ENCODE assay signal across 13 cellular contexts in the genomic region with DNA sequence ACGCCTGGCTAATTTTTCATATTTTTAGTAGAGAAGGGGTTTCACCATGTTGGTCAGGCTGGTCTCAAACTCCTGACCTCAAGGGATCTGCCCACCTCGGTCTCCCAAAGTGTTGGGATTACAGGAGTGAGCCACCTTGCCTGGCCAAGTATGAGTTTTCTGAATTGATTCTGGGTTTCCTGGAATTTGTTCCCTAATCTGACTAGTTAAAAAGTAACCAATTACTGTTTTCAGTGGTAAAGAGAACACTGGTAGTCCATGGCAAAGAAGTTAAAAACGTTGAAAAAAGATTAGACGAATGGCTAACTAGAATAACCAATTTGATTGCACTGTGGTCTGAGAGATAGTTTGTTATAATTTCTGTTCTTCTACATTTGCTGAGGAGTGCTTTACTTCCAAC. TPM values are rescaled to one million over a fixed set of nuclear protein-coding genes. Genes with fewer than 3 reads are reported as not detected.
DNase-seq lines count a peak whose midpoint lies in the region; ATAC-seq, FAIRE-seq and TF ChIP-seq lines count a peak whose summit lies in the region.
"Not testable (repeated sequence)": the region's sequence is repeated elsewhere in the genome, so short reads cannot be mapped to it uniquely, and the experiment has no call there.
"Had no signal": no experiment of that assay in that cellular context is flagged by ENCODE, and none has a peak within 500 bp of the region (broad histone marks: within the 10 kb centered on the region; RNA-seq: fewer than 3 reads in every experiment).

No MANE protein-coding gene starts in this region.

- not testable (repeated sequence) for TF ChIP-seq CTCF in kidney (IDR thresholded peaks at IDR 0.05; ENCODE audit: borderline replicate concordance, extremely low read depth, insufficient read depth); right lobe of liver (IDR thresholded peaks at IDR 0.05); pancreas (IDR thresholded peaks at IDR 0.05)

- H3K36me3 ChIP-seq in kidney (ENCODE audit: control insufficient read depth in 1 of 2, insufficient read depth in 2 of 2, low read length in 2 of 2); right lobe of liver; pancreas: not testable (repeated sequence)

- intact Hi-C loops in kidney (cut with DNase I); right lobe of liver (cut with DNase I); pancreas (cut with DNase I): not testable (repeated sequence)

- H3K4me3 ChIP-seq in kidney (ENCODE audit: low read length in 2 of 2); pancreas: not testable (repeated sequence)
- peak overlapping the region in 2 of 3 donors; percentile 14 to 16 for H3K4me3 ChIP-seq in right lobe of liver

- 28% methylated on average over 4 of the region's 4 CpGs for WGBS in right lobe of liver (ENCODE audit: insufficient coverage, low coverage, low lambda C conversion rate, missing lambda C conversion rate)
- WGBS in pancreas, 2 donors: 27% methylated on average over 4 of the region's 4 CpGs

- H3K4me1 ChIP-seq in kidney (ENCODE audit: control insufficient read depth in 1 of 2, insufficient read depth in 1 of 2, low read depth in 1 of 2, low read length in 2 of 2); pancreas: not testable (repeated sequence)
- H3K4me1 ChIP-seq in right lobe of liver: peaks cover 0 to 20% (median 6%) of the 10 kb centered on the region in 4 donors

- not testable (repeated sequence) for DNase-seq in kidney; left lobe of liver (ENCODE audit: low spot score); right lobe of liver; pancreas

- ATAC-seq in left lobe of liver: peak; percentile 81
- peak; percentile 69 to 95 (median 80) for ATAC-seq in right lobe of liver
- peak in 3 of 4 donors; percentile 56 to 70 (median 61) for ATAC-seq in pancreas

- H3K27ac ChIP-seq in kidney (ENCODE audit: low read depth in 2 of 2, low read length in 2 of 2) (peak overlapping the region; percentile 0 to 43), right lobe of liver (peak overlapping the region; percentile 60 to 84 (median 84)), pancreas (peak overlapping the region; percentile 18 to 62 (median 54))

- FAIRE-seq in kidney (lab: Jason Lieb, UNC); pancreas (lab: Jason Lieb, UNC): not testable (repeated sequence)

- H3K27me3 ChIP-seq in right lobe of liver, pancreas: not testable (repeated sequence)

- H3K9me3 ChIP-seq in kidney (ENCODE audit: control insufficient read depth in 1 of 2, low read length in 2 of 2); right lobe of liver; pancreas: not testable (repeated sequence)

- not testable (repeated sequence) for TF ChIP-seq POLR2A in right lobe of liver (IDR thresholded peaks at IDR 0.05)

- H3K9ac ChIP-seq in kidney (ENCODE audit: low read length in 2 of 2): not testable (repeated sequence)

RNA-seq across cellular contexts. Expression of a gene that starts 21.0 kb away (rescaled TPM):
- 23.0 TPM for total RNA-seq in kidney
- 384 TPM for polyA plus RNA-seq in kidney (ENCODE audit: insufficient read depth, low read depth, low replicate concordance)
- total RNA-seq in left lobe of liver: 501 TPM
- total RNA-seq in right lobe of liver: 100 to 1,000 TPM; 176 to 676 (median 297) TPM
- under 1 TPM in 4 of 6 donors, not detected in 2; 0.26 to 0.74 (median 0.35) TPM for total RNA-seq in pancreas
- under 1 TPM; 0.23 to 0.87 TPM for polyA plus RNA-seq in pancreas
- total RNA-seq: A673; CD4-positive, alpha-beta memory T cell; CD4-positive, CD25-positive, alpha-beta regulatory T cell; CD8-positive, alpha-beta memory T cell; Daoy; G401 had no signal
- polyA plus RNA-seq: AG04450; CD14-positive monocyte; CD4-positive, alpha-beta memory T cell; CD4-positive, CD25-positive, alpha-beta regulatory T cell; CD8-positive, alpha-beta memory T cell; GM12878 had no signal

Comparison
In these comparisons a context has a peak if more than half of its experiments do, and no peak if none do; other contexts are left out.
1. H3K27ac ChIP-seq: peak in every context shown above with its lines; median percentile 84 in right lobe of liver; 54 in pancreas; 22 in kidney.
2. RNA of a gene that starts 21.0 kb away (total RNA-seq): 501 TPM in left lobe of liver (single experiment), 176 to 676 TPM in right lobe of liver and 23.0 TPM in kidney (single experiment); 0.26 to 0.74 TPM in pancreas; every median in the first group is over 10 times any median in the second.
3. Peak in every context shown above with its lines, with median percentiles within 50 percentile points of each other: ATAC-seq.